ENCODE assay signal across 8 cellular contexts in the genomic region with DNA sequence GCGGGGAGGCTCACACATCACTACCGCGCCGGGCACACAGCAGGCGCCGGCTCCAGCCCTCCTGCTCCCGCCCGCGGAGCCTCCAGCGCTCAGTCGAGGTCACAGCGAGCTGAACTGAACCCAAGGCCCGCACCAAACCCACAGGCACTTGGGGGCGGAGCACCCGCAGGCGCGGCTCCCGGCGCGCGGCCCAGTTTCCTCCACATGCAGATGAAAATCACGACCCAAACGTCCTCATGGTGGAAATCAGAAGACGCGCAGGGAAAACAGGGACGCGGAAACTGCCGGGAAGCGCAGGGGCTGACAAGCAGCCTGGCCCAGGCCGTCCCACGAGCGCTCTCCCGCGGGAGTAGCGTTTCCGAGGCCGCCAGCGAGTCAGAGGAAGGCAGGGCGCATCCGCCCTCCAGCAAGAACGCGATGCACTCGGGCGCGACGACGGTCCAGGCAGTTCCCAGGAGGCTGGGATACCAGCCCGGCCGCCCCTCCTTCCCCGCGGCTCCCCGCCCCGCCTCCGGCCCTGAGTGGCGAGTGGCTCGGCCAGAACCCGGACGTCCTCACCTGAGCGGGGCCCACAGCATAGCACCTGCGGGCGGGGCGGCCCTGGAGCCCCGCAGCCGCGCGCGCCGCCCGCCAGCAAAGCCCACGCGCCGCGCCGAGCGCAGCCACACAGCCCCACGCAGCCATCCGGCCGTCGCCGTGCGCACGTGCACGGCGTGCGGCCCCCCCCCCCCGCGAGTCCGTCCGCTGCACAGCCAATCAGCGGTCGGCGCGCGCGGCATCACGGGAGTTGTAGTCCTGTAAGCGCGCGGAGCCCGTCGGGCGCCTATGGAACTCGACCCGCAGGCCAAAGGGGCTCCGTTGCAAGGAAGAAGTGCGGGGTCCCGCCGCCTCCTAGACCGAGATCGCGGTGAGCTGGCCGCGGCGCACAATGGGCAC.
DNase-seq lines count a peak whose midpoint lies in the region; ATAC-seq and TF ChIP-seq lines count a peak whose summit lies in the region.

A gene (minus strand): TSS at position 710 of the 936 bp plus-strand sequence. CDS start 26 bp downstream, at position 684.

- peak within 1 kb of the TSS; percentile 85 for H3K4me3 ChIP-seq in choroid plexus epithelial cell (ENCODE audit: low read depth, low read length)

- ATAC-seq in GM19043 (IDR thresholded peaks at IDR 0.05; ENCODE audit: low read depth, unreplicated experiment): peak; percentile 59
- peak; percentile 78 for ATAC-seq in HG03354 (IDR thresholded peaks at IDR 0.05; ENCODE audit: poor library complexity, severe bottlenecking, unreplicated experiment)

- DNase-seq in AG08396 (ENCODE audit: low spot score): peak; percentile 97
- DNase-seq in NCI-H510A (lab: John Stamatoyannopoulos, UW): peak; percentile 80
- peak; percentile 89 to 93 for DNase-seq in activated CD4-positive, alpha-beta T cell treated with anti-CD3 and anti-CD28 coated beads for 4 hours
- peak; percentile 88 for DNase-seq in choroid plexus epithelial cell (ENCODE audit: low read depth)
- DNase-seq in kidney tubule cell (ENCODE audit: low spot score): peak; percentile 94
- DNase-seq in stimulated activated CD4-positive, alpha-beta T cell treated with anti-CD3 and anti-CD28 coated beads, Interleukin-15, amount 100 ng/mL, for 48 hours (ENCODE audit: low read depth in 2 of 2): peak; percentile 81 to 84

- no peak for TF ChIP-seq CTCF in choroid plexus epithelial cell (conservative IDR thresholded peaks at IDR 0.05; ENCODE audit: low read depth, low read length)

Comparison
In these comparisons a context has a peak if more than half of its experiments do, and no peak if none do; other contexts are left out.
1. Peak in every context shown above with its lines: DNase-seq, ATAC-seq and H3K4me3 ChIP-seq.